ENCODE assay signal across 1 cellular context in genomic region chr1:167714851-167715652, GRCh38.
TF ChIP-seq lines count a peak whose summit lies in the region.

No MANE protein-coding gene starts in this region.

TF ChIP-seq in HCT116, 20 proteins besides CTCF, POLR2A, EP300 and RAD21 (continued from another document):
- TF ChIP-seq REST (IDR thresholded peaks at IDR 0.05; ENCODE audit: low read depth): no peak
- TF ChIP-seq CEBPB (IDR thresholded peaks at IDR 0.05; ENCODE audit: low read depth): no peak
- TF ChIP-seq EGR1 (IDR thresholded peaks at IDR 0.05; ENCODE audit: low read depth): no peak
- TF ChIP-seq FOSL1 (IDR thresholded peaks at IDR 0.05; ENCODE audit: low read depth): no peak
